ENCODE assay signal across 2 cellular contexts in genomic region chr7:1255083-1255816, GRCh38.
TF ChIP-seq lines count a peak whose summit lies in the region.

No MANE protein-coding gene starts in this region.

TF ChIP-seq in HepG2, 621 proteins besides CTCF, POLR2A, EP300 and RAD21:
- TF ChIP-seq CCDC6 (CRISPR knock-in tag; IDR thresholded peaks at IDR 0.05) (no peak), MLX (CRISPR knock-in tag; IDR thresholded peaks at IDR 0.05) (no peak), SP1 (IDR thresholded peaks at IDR 0.05) (no peak), SP1 (CRISPR knock-in tag; IDR thresholded peaks at IDR 0.05) (no peak), TAF15 (IDR thresholded peaks at IDR 0.05; ENCODE audit: low read depth, low read length, poor library complexity, severe bottlenecking) (no peak), TRAFD1 (CRISPR knock-in tag; IDR thresholded peaks at IDR 0.05; ENCODE audit: borderline replicate concordance) (no peak), SMARCC2 (IDR thresholded peaks at IDR 0.05) (no peak), ERF (CRISPR knock-in tag; IDR thresholded peaks at IDR 0.05) (no peak), FUBP1 (CRISPR knock-in tag; IDR thresholded peaks at IDR 0.05; ENCODE audit: borderline replicate concordance) (no peak), ZNF792 (CRISPR knock-in tag; IDR thresholded peaks at IDR 0.05) (no peak), MBNL3 (CRISPR knock-in tag; conservative IDR thresholded peaks at IDR 0.05) (no peak), ZNF619 (CRISPR knock-in tag; IDR thresholded peaks at IDR 0.05) (no peak), HHEX (CRISPR knock-in tag; IDR thresholded peaks at IDR 0.05) (no peak), ZBTB43 (CRISPR knock-in tag; conservative IDR thresholded peaks at IDR 0.05) (no peak), ZBTB7B (CRISPR knock-in tag; IDR thresholded peaks at IDR 0.05) (no peak)

TF ChIP-seq in H1, 55 proteins besides CTCF, POLR2A, EP300 and RAD21:
- no peak for TF ChIP-seq SIX5 (IDR thresholded peaks at IDR 0.05; ENCODE audit: low read depth, low read length)
